In the genomic region with DNA sequence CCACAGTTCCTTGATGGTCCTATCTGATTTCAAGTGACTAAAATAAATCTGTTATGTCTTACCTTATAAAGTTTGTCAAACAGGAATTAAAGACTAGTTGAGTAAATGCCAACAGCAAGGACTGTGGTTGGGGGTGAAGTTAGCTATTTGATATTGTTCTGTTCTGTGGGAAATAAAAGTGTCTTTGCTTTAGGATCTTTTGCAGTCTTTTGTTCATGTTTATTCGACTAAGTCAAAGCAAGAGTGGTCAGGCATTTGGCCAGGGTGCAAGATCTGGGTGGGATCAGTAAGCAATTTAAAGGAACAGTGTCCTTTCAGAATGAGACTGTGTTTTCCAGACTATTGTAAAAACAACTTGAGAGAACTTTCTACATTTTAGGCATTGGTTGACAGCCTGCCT, we compare ENCODE assay signal across 20 cellular contexts. TPM values are rescaled to one million over a fixed set of nuclear protein-coding genes. Genes with fewer than 3 reads are reported as not detected.
"Had no signal": no experiment of that assay in that cellular context is flagged by ENCODE, and none has a peak within 500 bp of the region (broad histone marks: within the 10 kb centered on the region; RNA-seq: fewer than 3 reads in every experiment).

A gene (minus strand): TSS at position 186 of the 400 bp plus-strand sequence. CDS start 2,998 bp downstream, outside the sequence.

- H3K4me1 Mint-ChIP-seq: activated CD4-positive, alpha-beta T cell treated with anti-CD3 and anti-CD28 coated beads, Interleukin-2, amount 10 ng/mL, durations not matched to agents 24 days and 14 days; activated naive CD8-positive, alpha-beta T cell treated with anti-CD3 and anti-CD28 coated beads, Interleukin-2, amount 50 U/mL, for 24 hours; naive thymus-derived CD8-positive, alpha-beta T cell; stimulated activated naive CD8-positive, alpha-beta T cell treated with anti-CD3 and anti-CD28 coated beads, Interleukin-15, amount 100 ng/mL, for 72 hours had no signal

- ATAC-seq: activated naive CD8-positive, alpha-beta T cell treated with anti-CD3 and anti-CD28 coated beads, Interleukin-2, amount 50 U/mL, for 24 hours; lower lobe of right lung; naive thymus-derived CD8-positive, alpha-beta T cell; stimulated activated naive CD8-positive, alpha-beta T cell treated with anti-CD3 and anti-CD28 coated beads, Interleukin-15, amount 100 ng/mL, for 72 hours; WTC11 had no signal

- H3K4me1 ChIP-seq: ascending aorta, lower lobe of right lung, testis had no signal

- H3K4me3 Mint-ChIP-seq: activated CD4-positive, alpha-beta T cell treated with anti-CD3 and anti-CD28 coated beads, Interleukin-2, amount 10 ng/mL, durations not matched to agents 24 days and 14 days; activated naive CD8-positive, alpha-beta T cell treated with anti-CD3 and anti-CD28 coated beads, Interleukin-2, amount 50 U/mL, for 24 hours; activated T-helper 1 cell treated with anti-CD3 and anti-CD28 coated beads, Interleukin-12 subunit alpha, Interleukin-12 subunit beta, Interleukin-2, Interleukin-4 antibody, amounts not matched to agents 30 ng/mL and 10 ng/mL and 1 ng/mL, durations not matched to agents 14 hours and 24 hours and 36 hours; naive thymus-derived CD8-positive, alpha-beta T cell; stimulated activated naive CD8-positive, alpha-beta T cell treated with anti-CD3 and anti-CD28 coated beads, Interleukin-15, amount 100 ng/mL, for 72 hours; WTC11 had no signal

- H3K36me3 ChIP-seq: ascending aorta, lower lobe of right lung had no signal

- H3K9me3 ChIP-seq: ascending aorta, lower lobe of right lung, testis had no signal

- H3K27me3 ChIP-seq: ascending aorta, hepatocyte, testis had no signal

- H3K36me3 Mint-ChIP-seq: naive thymus-derived CD8-positive, alpha-beta T cell; WTC11 had no signal

- H3K27ac Mint-ChIP-seq: activated CD4-positive, alpha-beta T cell treated with anti-CD3 and anti-CD28 coated beads, Interleukin-2, amount 10 ng/mL, durations not matched to agents 24 days and 14 days; activated naive CD8-positive, alpha-beta T cell treated with anti-CD3 and anti-CD28 coated beads, Interleukin-2, amount 50 U/mL, for 24 hours; activated T-helper 1 cell treated with anti-CD3 and anti-CD28 coated beads, Interleukin-12 subunit alpha, Interleukin-12 subunit beta, Interleukin-2, Interleukin-4 antibody, amounts not matched to agents 30 ng/mL and 10 ng/mL and 1 ng/mL, durations not matched to agents 14 hours and 24 hours and 36 hours; naive thymus-derived CD8-positive, alpha-beta T cell; WTC11 had no signal

- H3K4me3 ChIP-seq: ascending aorta, coronary artery, hepatocyte, lower lobe of right lung, testis had no signal

- H3K79me2 ChIP-seq: hepatocyte had no signal

- H3K9me3 Mint-ChIP-seq: activated CD4-positive, alpha-beta T cell treated with anti-CD3 and anti-CD28 coated beads, Interleukin-2, amount 10 ng/mL, durations not matched to agents 24 days and 14 days; activated naive CD8-positive, alpha-beta T cell treated with anti-CD3 and anti-CD28 coated beads, Interleukin-2, amount 50 U/mL, for 24 hours; activated T-helper 1 cell treated with anti-CD3 and anti-CD28 coated beads, Interleukin-12 subunit alpha, Interleukin-12 subunit beta, Interleukin-2, Interleukin-4 antibody, amounts not matched to agents 30 ng/mL and 10 ng/mL and 1 ng/mL, durations not matched to agents 14 hours and 24 hours and 36 hours; naive thymus-derived CD8-positive, alpha-beta T cell; stimulated activated naive CD8-positive, alpha-beta T cell treated with anti-CD3 and anti-CD28 coated beads, Interleukin-15, amount 100 ng/mL, for 72 hours; WTC11 had no signal

- DNase-seq: activated CD4-positive, alpha-beta T cell treated with anti-CD3 and anti-CD28 coated beads, Interleukin-2, amount 10 ng/mL, durations not matched to agents 24 days and 14 days; activated naive CD4-positive, alpha-beta T cell; activated naive CD8-positive, alpha-beta T cell treated with anti-CD3 and anti-CD28 coated beads, Interleukin-2, amount 50 U/mL, for 24 hours; central memory CD4-positive, alpha-beta T cell; effector CD4-positive, alpha-beta T cell; lower lobe of right lung; midbrain; naive thymus-derived CD8-positive, alpha-beta T cell; occipital lobe; stimulated activated CD4-positive, alpha-beta T cell treated with anti-CD3 and anti-CD28 coated beads, Interleukin-15, amount 100 ng/mL, for 24 hours; stimulated activated CD4-positive, alpha-beta T cell treated with anti-CD3 and anti-CD28 coated beads, Interleukin-4, amount 100 ng/mL, for 24 hours; stimulated activated naive CD8-positive, alpha-beta T cell treated with anti-CD3 and anti-CD28 coated beads, Interleukin-15, amount 100 ng/mL, for 72 hours; testis had no signal

- H3K4me2 ChIP-seq: hepatocyte had no signal

- H3K27me3 Mint-ChIP-seq: activated naive CD8-positive, alpha-beta T cell treated with anti-CD3 and anti-CD28 coated beads, Interleukin-2, amount 50 U/mL, for 24 hours; stimulated activated naive CD8-positive, alpha-beta T cell treated with anti-CD3 and anti-CD28 coated beads, Interleukin-15, amount 100 ng/mL, for 72 hours had no signal

- H3K27ac ChIP-seq: ascending aorta, coronary artery, hepatocyte, lower lobe of right lung, testis had no signal

- H2AFZ ChIP-seq: hepatocyte had no signal

RNA-seq across cellular contexts. Expression of the gene that starts here (rescaled TPM):
- total RNA-seq: activated CD4-positive, alpha-beta T cell treated with anti-CD3 and anti-CD28 coated beads, Interleukin-2, amount 10 ng/mL, durations not matched to agents 24 days and 14 days; activated T-helper 1 cell treated with anti-CD3 and anti-CD28 coated beads, Interleukin-12 subunit alpha, Interleukin-12 subunit beta, Interleukin-2, Interleukin-4 antibody, amounts not matched to agents 30 ng/mL and 10 ng/mL and 1 ng/mL, durations not matched to agents 14 hours and 24 hours and 36 hours; endothelial cell of umbilical vein; T-helper 1 cell treated with Interleukin-12 subunit alpha and Interleukin-12 subunit beta and Interleukin-4 antibody, amounts not matched to agents 30 ng/mL and 1 ng/mL, for 36 hours had no signal
- polyA plus RNA-seq: endothelial cell of umbilical vein; naive thymus-derived CD8-positive, alpha-beta T cell had no signal
